Comparison of ENCODE assay signal across 30 cellular contexts in the genomic region with DNA sequence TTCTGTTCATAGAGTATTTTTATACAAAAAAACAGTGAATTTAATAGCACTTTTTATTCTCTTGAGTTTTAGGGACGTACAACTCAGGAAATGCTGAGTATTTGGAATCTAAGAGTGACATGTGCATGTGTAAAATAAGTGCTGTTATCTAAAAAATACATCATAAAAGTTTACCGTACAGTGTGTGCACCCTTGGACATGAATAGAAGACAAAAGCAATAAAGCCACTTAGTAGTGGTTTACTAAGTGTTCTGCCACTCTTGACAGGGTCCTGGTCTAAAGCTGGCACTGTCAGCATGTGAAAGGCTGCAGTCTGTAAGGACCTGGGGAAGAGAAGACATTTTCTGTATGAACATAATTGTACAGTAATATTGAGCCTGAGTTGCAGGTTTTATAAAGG.
"Had no signal": no experiment of that assay in that cellular context is flagged by ENCODE, and none has a peak within 500 bp of the region (broad histone marks: within the 10 kb centered on the region; RNA-seq: fewer than 3 reads in every experiment).

No MANE protein-coding gene starts in this region.

- H3K36me3 Mint-ChIP-seq: activated CD8-positive, alpha-beta memory T cell treated with anti-CD3 and anti-CD28 coated beads, Interleukin-2, amount 10 ng/mL, durations not matched to agents 7 days and 5 days had no signal

- H3K4me1 Mint-ChIP-seq: activated CD4-positive, alpha-beta memory T cell treated with anti-CD3 and anti-CD28 coated beads, Interleukin-2, amount 10 ng/mL, durations not matched to agents 7 days and 5 days; activated CD4-positive, alpha-beta T cell treated with anti-CD3 and anti-CD28 coated beads, Interleukin-2, amount 10 ng/mL, durations not matched to agents 24 days and 14 days; activated CD8-positive, alpha-beta memory T cell treated with anti-CD3 and anti-CD28 coated beads, Interleukin-2, amount 10 ng/mL, durations not matched to agents 7 days and 5 days had no signal

- H3K4me3 Mint-ChIP-seq: activated CD4-positive, alpha-beta memory T cell treated with anti-CD3 and anti-CD28 coated beads, Interleukin-2, amount 10 ng/mL, durations not matched to agents 7 days and 5 days; activated CD4-positive, alpha-beta T cell treated with anti-CD3 and anti-CD28 coated beads, Interleukin-2, amount 10 ng/mL, durations not matched to agents 24 days and 14 days; activated CD8-positive, alpha-beta memory T cell treated with anti-CD3 and anti-CD28 coated beads, Interleukin-2, amount 10 ng/mL, durations not matched to agents 7 days and 5 days; activated naive CD8-positive, alpha-beta T cell treated with anti-CD3 and anti-CD28 coated beads, Interleukin-2, amount 50 U/mL, for 24 hours; activated T-helper 1 cell treated with anti-CD3 and anti-CD28 coated beads, Interleukin-12 subunit alpha, Interleukin-12 subunit beta, Interleukin-2, Interleukin-4 antibody, amounts not matched to agents 30 ng/mL and 10 ng/mL and 1 ng/mL, durations not matched to agents 14 hours and 24 hours and 36 hours; dendritic cell treated with granulocyte-macrophage colony-stimulating factor and Interleukin-4, amounts not matched to agents 40 ng/mL and 50 ng/mL, for 4 days; nephron; T-helper 17 cell had no signal

- H3K36me3 ChIP-seq: cardiac muscle cell, left lung, neutrophil, pancreas, upper lobe of left lung had no signal

- H3K9me3 ChIP-seq: body of pancreas, left lung, neutrophil, pancreas, psoas muscle, upper lobe of left lung had no signal

- H3K9me3 Mint-ChIP-seq: activated CD4-positive, alpha-beta memory T cell treated with anti-CD3 and anti-CD28 coated beads, Interleukin-2, amount 10 ng/mL, durations not matched to agents 7 days and 5 days; activated CD4-positive, alpha-beta T cell treated with anti-CD3 and anti-CD28 coated beads, Interleukin-2, amount 10 ng/mL, durations not matched to agents 24 days and 14 days; activated naive CD8-positive, alpha-beta T cell treated with anti-CD3 and anti-CD28 coated beads, Interleukin-2, amount 50 U/mL, for 24 hours; activated T-helper 1 cell treated with anti-CD3 and anti-CD28 coated beads, Interleukin-12 subunit alpha, Interleukin-12 subunit beta, Interleukin-2, Interleukin-4 antibody, amounts not matched to agents 30 ng/mL and 10 ng/mL and 1 ng/mL, durations not matched to agents 14 hours and 24 hours and 36 hours; dendritic cell treated with granulocyte-macrophage colony-stimulating factor and Interleukin-4, amounts not matched to agents 40 ng/mL and 50 ng/mL, for 4 days; nephron had no signal

- H3K27me3 ChIP-seq: body of pancreas, cardiac muscle cell, left lung, neutrophil, pancreas, upper lobe of left lung had no signal

- DNase-seq: activated CD4-positive, alpha-beta memory T cell treated with anti-CD3 and anti-CD28 coated beads, Interleukin-2, amount 10 ng/mL, durations not matched to agents 7 days and 5 days; activated CD4-positive, alpha-beta T cell treated with anti-CD3 and anti-CD28 coated beads, Interleukin-2, amount 10 ng/mL, durations not matched to agents 24 days and 14 days; activated CD8-positive, alpha-beta memory T cell treated with anti-CD3 and anti-CD28 coated beads, Interleukin-2, amount 10 ng/mL, durations not matched to agents 7 days and 5 days; activated gamma-delta T cell; activated naive CD4-positive, alpha-beta T cell treated with anti-CD3 and anti-CD28 coated beads, Interleukin-2, amount 50 U/mL, for 16 hours; activated naive CD8-positive, alpha-beta T cell treated with anti-CD3 and anti-CD28 coated beads, Interleukin-2, amount 50 U/mL, for 24 hours; anterior cingulate cortex; body of pancreas; effector CD4-positive, alpha-beta T cell; erythroblast; foreskin fibroblast; kidney; left lung; mammary epithelial cell; pancreas; psoas muscle; right cardiac atrium; stimulated activated CD4-positive, alpha-beta T cell treated with anti-CD3 and anti-CD28 coated beads, Interleukin-15, amount 100 ng/mL, for 24 hours; stimulated activated CD4-positive, alpha-beta T cell treated with anti-CD3 and anti-CD28 coated beads, Interleukin-4, amount 100 ng/mL, for 24 hours; stimulated activated naive CD4-positive, alpha-beta T cell treated with Interleukin-2 at 50 U/mL for 16 hours; SW 1271; T-helper 17 cell; upper lobe of left lung had no signal

- H3K4me2 ChIP-seq: smooth muscle cell had no signal

- ATAC-seq: activated CD4-positive, CD25-positive, alpha-beta regulatory T cell treated with anti-CD3 and anti-CD28 coated beads, Interleukin-2, amount 50 U/mL, for 24 hours; activated CD8-positive, alpha-beta memory T cell treated with anti-CD3 and anti-CD28 coated beads, Interleukin-2, amount 10 ng/mL, durations not matched to agents 7 days and 5 days; activated naive CD8-positive, alpha-beta T cell treated with anti-CD3 and anti-CD28 coated beads, Interleukin-2, amount 50 U/mL, for 24 hours; left lung; psoas muscle; T-helper 17 cell had no signal

- H3K27ac ChIP-seq: body of pancreas, cardiac muscle cell, left lung, neutrophil, pancreas, psoas muscle, upper lobe of left lung had no signal

- H3K27ac Mint-ChIP-seq: activated CD4-positive, alpha-beta memory T cell treated with anti-CD3 and anti-CD28 coated beads, Interleukin-2, amount 10 ng/mL, durations not matched to agents 7 days and 5 days; activated CD4-positive, alpha-beta T cell treated with anti-CD3 and anti-CD28 coated beads, Interleukin-2, amount 10 ng/mL, durations not matched to agents 24 days and 14 days; activated CD8-positive, alpha-beta memory T cell treated with anti-CD3 and anti-CD28 coated beads, Interleukin-2, amount 10 ng/mL, durations not matched to agents 7 days and 5 days; activated naive CD8-positive, alpha-beta T cell treated with anti-CD3 and anti-CD28 coated beads, Interleukin-2, amount 50 U/mL, for 24 hours; activated T-helper 1 cell treated with anti-CD3 and anti-CD28 coated beads, Interleukin-12 subunit alpha, Interleukin-12 subunit beta, Interleukin-2, Interleukin-4 antibody, amounts not matched to agents 30 ng/mL and 10 ng/mL and 1 ng/mL, durations not matched to agents 14 hours and 24 hours and 36 hours; dendritic cell treated with granulocyte-macrophage colony-stimulating factor and Interleukin-4, amounts not matched to agents 40 ng/mL and 50 ng/mL, for 4 days; nephron; T-helper 17 cell had no signal

- H3K27me3 Mint-ChIP-seq: activated naive CD8-positive, alpha-beta T cell treated with anti-CD3 and anti-CD28 coated beads, Interleukin-2, amount 50 U/mL, for 24 hours; dendritic cell treated with granulocyte-macrophage colony-stimulating factor and Interleukin-4, amounts not matched to agents 40 ng/mL and 50 ng/mL, for 4 days had no signal

- H3K4me3 ChIP-seq: body of pancreas, cardiac muscle cell, left lung, pancreas, psoas muscle, smooth muscle cell, upper lobe of left lung had no signal
